Comparison of ENCODE assay signal across 8 cellular contexts in the genomic region with DNA sequence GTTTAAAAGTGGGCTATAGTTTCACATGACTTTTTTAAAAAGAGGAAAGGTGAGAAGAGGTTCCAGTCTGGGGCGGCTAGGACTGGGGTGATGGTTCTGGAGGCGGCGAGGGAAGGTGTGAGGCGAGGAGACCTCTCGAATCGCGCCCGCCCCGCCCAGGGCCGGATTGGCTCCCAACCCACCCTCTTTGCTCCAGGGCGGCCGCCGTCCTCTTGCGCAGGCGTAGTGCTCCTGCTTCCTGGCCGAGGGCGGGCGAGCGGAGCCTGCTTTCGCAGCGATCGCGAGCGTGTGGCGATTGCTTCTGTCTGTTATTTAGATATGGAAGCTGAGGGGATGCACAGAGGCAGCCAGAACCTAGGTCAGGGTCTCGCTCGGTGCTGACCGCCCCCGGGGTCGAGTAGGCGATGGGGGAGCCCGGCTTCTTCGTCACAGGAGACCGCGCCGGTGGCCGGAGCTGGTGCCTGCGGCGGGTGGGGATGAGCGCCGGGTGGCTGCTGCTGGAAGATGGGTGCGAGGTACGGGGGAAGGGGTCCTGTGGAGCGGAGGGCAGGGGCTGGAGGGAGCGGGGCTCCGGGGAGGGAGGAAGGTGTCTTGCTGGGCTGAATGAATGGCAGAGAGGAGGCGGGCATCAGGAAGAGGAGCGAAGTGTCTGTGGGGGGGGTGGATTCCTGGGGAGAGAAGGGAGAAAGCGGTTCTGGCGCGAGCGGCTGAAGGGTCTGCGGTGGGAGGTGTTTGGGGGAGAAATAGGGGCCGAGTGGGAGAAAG.
DNase-seq lines count a peak whose midpoint lies in the region; ATAC-seq and TF ChIP-seq lines count a peak whose summit lies in the region.

A gene with protein sequence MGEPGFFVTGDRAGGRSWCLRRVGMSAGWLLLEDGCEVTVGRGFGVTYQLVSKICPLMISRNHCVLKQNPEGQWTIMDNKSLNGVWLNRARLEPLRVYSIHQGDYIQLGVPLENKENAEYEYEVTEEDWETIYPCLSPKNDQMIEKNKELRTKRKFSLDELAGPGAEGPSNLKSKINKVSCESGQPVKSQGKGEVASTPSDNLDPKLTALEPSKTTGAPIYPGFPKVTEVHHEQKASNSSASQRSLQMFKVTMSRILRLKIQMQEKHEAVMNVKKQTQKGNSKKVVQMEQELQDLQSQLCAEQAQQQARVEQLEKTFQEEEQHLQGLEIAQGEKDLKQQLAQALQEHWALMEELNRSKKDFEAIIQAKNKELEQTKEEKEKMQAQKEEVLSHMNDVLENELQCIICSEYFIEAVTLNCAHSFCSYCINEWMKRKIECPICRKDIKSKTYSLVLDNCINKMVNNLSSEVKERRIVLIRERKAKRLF (plus strand): TSS at position 223 of the 765 bp plus-strand sequence. CDS start 182 bp downstream, at position 405.

- TF ChIP-seq CTCF in coronary artery (IDR thresholded peaks at IDR 0.05), result no peak

- peak within 1 kb of the TSS; percentile 10 to 29 for H3K27ac ChIP-seq in coronary artery
- H3K27ac ChIP-seq in layer of hippocampus (ENCODE audit: low read depth, low read length), result peak within 1 kb of the TSS; percentile 55

- H3K4me3 ChIP-seq in coronary artery, result peak within 1 kb of the TSS; percentile 82

- ATAC-seq in HG03432 (IDR thresholded peaks at IDR 0.05; ENCODE audit: unreplicated experiment), result peak; percentile 91

- peak; percentile 79 for TF ChIP-seq POLR2A in GM19099 (IDR thresholded peaks at IDR 0.05; ENCODE audit: extremely low read depth, insufficient read length, low read depth)

- DNase-seq in Ammon's horn (ENCODE audit: low spot score) (peak; percentile 91), NCI-H524 (lab: John Stamatoyannopoulos, UW) (peak; percentile 67 to 78), coronary artery (ENCODE audit: low spot score) (peak; percentile 93)
- DNase-seq in activated CD4-positive, alpha-beta T cell treated with anti-CD3 and anti-CD28 coated beads for 48 hours, result peak; percentile 95
- DNase-seq in stimulated activated CD4-positive, alpha-beta T cell treated with anti-CD3 and anti-CD28 coated beads, Interleukin-1b, Interleukin-23, amount 100 ng/mL, for 24 hours (ENCODE audit: low read depth in 4 of 4, low spot score in 1 of 4), result peak; percentile 69 to 91 (median 82)

- H3K27me3 ChIP-seq in layer of hippocampus (ENCODE audit: control insufficient read depth, insufficient read depth, low read length), result no peaks in the 10 kb centered on the region

Comparison
In these comparisons a context has a peak if more than half of its experiments do, and no peak if none do; other contexts are left out.
1. Peak in every context shown above with its lines: DNase-seq, ATAC-seq, H3K4me3 ChIP-seq and H3K27ac ChIP-seq.